In genomic region chr2:141186413-141187062, GRCh38 we compare ENCODE assay signal across 26 cellular contexts.
"Had no signal": no experiment of that assay in that cellular context is flagged by ENCODE, and none has a peak within 500 bp of the region (broad histone marks: within the 10 kb centered on the region; RNA-seq: fewer than 3 reads in every experiment).

No MANE protein-coding gene starts in this region.

- H3K36me3 ChIP-seq: colonic mucosa, heart right ventricle, lower lobe of right lung, neutrophil, sigmoid colon, thoracic aorta had no signal

- H3K27ac ChIP-seq: colonic mucosa, epithelial cell of prostate, heart right ventricle, lower lobe of right lung, neutrophil, sigmoid colon, thoracic aorta had no signal

- H3K27me3 Mint-ChIP-seq: activated B cell treated with CpG ODN at 0.5 μM for 24 hours; activated CD4-positive, alpha-beta T cell treated with anti-CD3 and anti-CD28 coated beads for 36 hours; activated naive CD8-positive, alpha-beta T cell; activated T-cell treated with anti-CD3 and anti-CD28 coated beads, Interleukin-2, amount 50 U/mL, for 24 hours; activated T-helper 17 cell treated with anti-CD3 and anti-CD28 coated beads, Interleukin-2, amount 50 U/mL, for 72 hours; naive thymus-derived CD4-positive, alpha-beta T cell; stimulated activated naive B cell treated with anti-CD40 and anti-IgM and Interleukin-4, amounts not matched to agents 10 μg/mL and 1 μg/mL and 100 μg/mL, for 72 hours had no signal

- H3K9me3 Mint-ChIP-seq: activated B cell treated with CpG ODN at 0.5 μM for 24 hours; stimulated activated naive B cell treated with anti-CD40 and anti-IgM and Interleukin-4, amounts not matched to agents 10 μg/mL and 1 μg/mL and 100 μg/mL, for 72 hours; T-helper 1 cell treated with Interleukin-12 subunit alpha and Interleukin-12 subunit beta and Interleukin-4 antibody, amounts not matched to agents 30 μg/mL and 1 μg/mL, for 36 hours had no signal

- H3K9me3 ChIP-seq: colonic mucosa, heart right ventricle, lower lobe of right lung, neutrophil, sigmoid colon, thoracic aorta had no signal

- H3K4me3 Mint-ChIP-seq: activated B cell treated with CpG ODN at 0.5 μM for 24 hours; activated CD4-positive, alpha-beta T cell treated with anti-CD3 and anti-CD28 coated beads for 36 hours; activated naive CD8-positive, alpha-beta T cell; activated T-cell treated with anti-CD3 and anti-CD28 coated beads, Interleukin-2, amount 50 U/mL, for 24 hours; activated T-helper 17 cell treated with anti-CD3 and anti-CD28 coated beads, Interleukin-2, amount 50 U/mL, for 72 hours; naive thymus-derived CD4-positive, alpha-beta T cell; stimulated activated naive B cell treated with anti-CD40 and anti-IgM and Interleukin-4, amounts not matched to agents 10 μg/mL and 1 μg/mL and 100 μg/mL, for 72 hours; T-helper 1 cell treated with Interleukin-12 subunit alpha and Interleukin-12 subunit beta and Interleukin-4 antibody, amounts not matched to agents 30 μg/mL and 1 μg/mL, for 36 hours had no signal

- H3K4me1 Mint-ChIP-seq: activated B cell treated with CpG ODN at 0.5 μM for 24 hours; activated CD4-positive, alpha-beta T cell treated with anti-CD3 and anti-CD28 coated beads for 36 hours; activated T-helper 17 cell treated with anti-CD3 and anti-CD28 coated beads, Interleukin-2, amount 50 U/mL, for 72 hours; naive thymus-derived CD4-positive, alpha-beta T cell; stimulated activated naive B cell treated with anti-CD40 and anti-IgM and Interleukin-4, amounts not matched to agents 10 μg/mL and 1 μg/mL and 100 μg/mL, for 72 hours had no signal

- DNase-seq: activated B cell treated with CpG ODN at 0.5 μM for 24 hours; activated CD4-positive, alpha-beta T cell treated with anti-CD3 and anti-CD28 coated beads for 36 hours; activated CD4-positive, alpha-beta T cell treated with anti-CD3 and anti-CD28 coated beads, Interleukin-2, amount 50 U/mL, for 4 hours; activated CD8-positive, alpha-beta memory T cell treated with anti-CD3 and anti-CD28 coated beads for 24 hours; activated CD8-positive, alpha-beta memory T cell treated with anti-CD3 and anti-CD28 coated beads, Interleukin-2, amount 50 U/mL, for 4 hours; activated T-cell treated with anti-CD3 and anti-CD28 coated beads, Interleukin-2, amount 50 U/mL, for 24 hours; amniotic stem cell; colonic mucosa; dorsolateral prefrontal cortex; heart right ventricle; kidney; lower lobe of right lung; mesendoderm; naive thymus-derived CD4-positive, alpha-beta T cell; posterior cingulate gyrus; sigmoid colon; stimulated activated CD4-positive, alpha-beta T cell treated with anti-CD3 and anti-CD28 coated beads, Interleukin-2, amount 100 ng/mL, for 48 hours; stimulated activated CD8-positive, alpha-beta memory T cell treated with anti-CD3 and anti-CD28 coated beads, Interleukin-4, amount 100 ng/mL, for 48 hours; stimulated activated naive B cell treated with anti-CD40 and anti-IgM and Interleukin-4, amounts not matched to agents 10 μg/mL and 1 μg/mL and 100 μg/mL, for 72 hours; T1000 had no signal

- H3K36me3 Mint-ChIP-seq: activated naive CD8-positive, alpha-beta T cell; naive thymus-derived CD4-positive, alpha-beta T cell; stimulated activated naive B cell treated with anti-CD40 and anti-IgM and Interleukin-4, amounts not matched to agents 10 μg/mL and 1 μg/mL and 100 μg/mL, for 72 hours had no signal

- H3K4me1 ChIP-seq: colonic mucosa, heart right ventricle, lower lobe of right lung, sigmoid colon had no signal

- H3K27me3 ChIP-seq: colonic mucosa, dorsolateral prefrontal cortex, heart right ventricle, neutrophil, sigmoid colon had no signal

- H3K4me3 ChIP-seq: colonic mucosa, dorsolateral prefrontal cortex, heart right ventricle, lower lobe of right lung, sigmoid colon, thoracic aorta had no signal

- H3K27ac Mint-ChIP-seq: activated B cell treated with CpG ODN at 0.5 μM for 24 hours; activated CD4-positive, alpha-beta T cell treated with anti-CD3 and anti-CD28 coated beads for 36 hours; activated naive CD8-positive, alpha-beta T cell; activated T-cell treated with anti-CD3 and anti-CD28 coated beads, Interleukin-2, amount 50 U/mL, for 24 hours; activated T-helper 17 cell treated with anti-CD3 and anti-CD28 coated beads, Interleukin-2, amount 50 U/mL, for 72 hours; naive thymus-derived CD4-positive, alpha-beta T cell; stimulated activated naive B cell treated with anti-CD40 and anti-IgM and Interleukin-4, amounts not matched to agents 10 μg/mL and 1 μg/mL and 100 μg/mL, for 72 hours; T-helper 1 cell treated with Interleukin-12 subunit alpha and Interleukin-12 subunit beta and Interleukin-4 antibody, amounts not matched to agents 30 μg/mL and 1 μg/mL, for 36 hours had no signal
